Comparison of ENCODE assay signal across 25 cellular contexts in the genomic region with DNA sequence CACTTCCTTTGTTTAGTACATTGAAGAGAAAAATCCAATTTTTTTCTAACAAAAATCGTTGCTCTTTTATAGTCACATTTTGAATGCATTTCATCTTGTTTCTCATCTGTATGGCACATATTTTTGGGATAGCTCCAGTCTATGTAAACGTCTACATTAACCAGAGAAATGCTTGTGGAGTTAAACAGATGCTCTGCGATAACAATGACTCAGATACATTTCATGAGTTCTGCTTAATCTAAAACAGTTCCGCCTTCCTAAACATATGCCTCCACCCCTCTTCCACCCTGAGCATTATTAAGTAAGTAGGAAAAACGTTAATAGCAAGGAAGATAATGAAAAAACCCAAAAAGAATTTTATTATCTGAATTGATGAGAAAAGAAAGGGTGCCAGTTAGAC.
DNase-seq lines count a peak whose midpoint lies in the region; ATAC-seq and TF ChIP-seq lines count a peak whose summit lies in the region.
"Had no signal": no experiment of that assay in that cellular context is flagged by ENCODE, and none has a peak within 500 bp of the region (broad histone marks: within the 10 kb centered on the region; RNA-seq: fewer than 3 reads in every experiment).

No MANE protein-coding gene starts in this region.

- H3K27me3 ChIP-seq in smooth muscle cell (ENCODE audit: low read depth) (no peaks in the 10 kb centered on the region), HAP-1 (ENCODE audit: low read depth) (no peaks in the 10 kb centered on the region)
- H3K27me3 ChIP-seq: MG63, ovary, right lobe of liver, thyroid gland had no signal

- in situ Hi-C loops in HAP-1 (cut with MboI; ENCODE audit: low sequenced_read_pairs): no loop called here

- H3K4me1 ChIP-seq in smooth muscle cell (ENCODE audit: low read depth): peaks cover 18% of the 10 kb centered on the region
- peaks cover 13% of the 10 kb centered on the region for H3K4me1 ChIP-seq in HAP-1
- H3K4me1 ChIP-seq: right lobe of liver, thyroid gland had no signal

- no peak overlapping the region for H3K4me3 ChIP-seq in fibroblast of pulmonary artery (replicated peaks; ENCODE audit: low read depth, low read length)
- H3K4me3 ChIP-seq in smooth muscle cell: no peak overlapping the region
- H3K4me3 ChIP-seq in HAP-1: no peak overlapping the region
- H3K4me3 ChIP-seq: MG63, ovary, right lobe of liver, thyroid gland had no signal

- H3K79me2 ChIP-seq in smooth muscle cell (ENCODE audit: low read depth): no peaks in the 10 kb centered on the region

- DNase-seq in GM03348 (ENCODE audit: low spot score) (peak; percentile 38), amniotic epithelial cell (ENCODE audit: low read depth) (peak; percentile 2), fibroblast of pulmonary artery (ENCODE audit: low read depth) (peak; percentile 8), smooth muscle cell (lab: John Stamatoyannopoulos, UW; ENCODE audit: unreplicated experiment) (no peak), KG1 (lab: John Stamatoyannopoulos, UW) (no peak), HAP-1 (ENCODE audit: low spot score in 2 of 2) (no peak)
- DNase-seq: activated CD4-positive, alpha-beta T cell treated with anti-CD3 and anti-CD28 coated beads for 36 hours; dermis blood vessel endothelial cell; DMS79; HCEC 1CT; left colon; mesenchymal stem cell; MG63; naive B cell; NCI-H146; NCI-H748 treated with DMSO at 0.1 percent for 48 hours; ovary; right lobe of liver; Right ventricle myocardium superior; stimulated activated CD4-positive, alpha-beta T cell treated with anti-CD3 and anti-CD28 coated beads, Interleukin-1b, Interleukin-23, amount 100 ng/mL, for 48 hours; stimulated activated naive CD4-positive, alpha-beta T cell treated with Interleukin-2 at 50 U/mL for 16 hours; T-helper 1 cell; thyroid gland had no signal

- 35% methylated on average over 5 of the region's 5 CpGs for WGBS in smooth muscle cell (ENCODE audit: low lambda C conversion rate)

- H3K4me2 ChIP-seq in smooth muscle cell: peak overlapping the region; percentile 59

- no peak for TF ChIP-seq CTCF in fibroblast of pulmonary artery (IDR thresholded peaks at IDR 0.05; ENCODE audit: low read length, missing control alignments)
- no peak for TF ChIP-seq CTCF in smooth muscle cell (IDR thresholded peaks at IDR 0.05; ENCODE audit: borderline replicate concordance, insufficient read depth, poor library complexity, severe bottlenecking)

- H4K20me1 ChIP-seq in smooth muscle cell (ENCODE audit: low read depth): no peaks in the 10 kb centered on the region

- H3F3A ChIP-seq in smooth muscle cell (ENCODE audit: low read depth): no peaks in the 10 kb centered on the region

- H2AFZ ChIP-seq in smooth muscle cell (ENCODE audit: low read depth): no peak overlapping the region

- no peak for ATAC-seq in GM21717 (IDR thresholded peaks at IDR 0.05; ENCODE audit: unreplicated experiment)
- ATAC-seq: activated CD4-positive, alpha-beta T cell treated with anti-CD3 and anti-CD28 coated beads for 36 hours; left colon; right lobe of liver had no signal

- H3K9ac ChIP-seq in smooth muscle cell (ENCODE audit: low read depth): no peak overlapping the region

- H3K27ac ChIP-seq in smooth muscle cell (ENCODE audit: low read depth): peak overlapping the region; percentile 35
- H3K27ac ChIP-seq: HL-60, ovary, right lobe of liver, thyroid gland had no signal

- H3K9me3 ChIP-seq in smooth muscle cell (replicated peaks; ENCODE audit: low read depth) (no peaks in the 10 kb centered on the region), HAP-1 (no peaks in the 10 kb centered on the region)
- H3K9me3 ChIP-seq: MG63, ovary, right lobe of liver, thyroid gland had no signal

- H3K36me3 ChIP-seq in smooth muscle cell (ENCODE audit: low read depth) (no peaks in the 10 kb centered on the region), HAP-1 (replicated peaks) (no peaks in the 10 kb centered on the region)
- H3K36me3 ChIP-seq: MG63, ovary, right lobe of liver, thyroid gland had no signal

Comparison
In these comparisons a context has a peak if more than half of its experiments do, and no peak if none do; other contexts are left out.
1. DNase-seq: peak in GM03348 (single experiment), amniotic epithelial cell (single experiment) and fibroblast of pulmonary artery (single experiment); none in smooth muscle cell (single experiment), KG1 (single experiment) and HAP-1 (0 of 2).